21 cellular contexts compared by ENCODE assay signal in the genomic region with DNA sequence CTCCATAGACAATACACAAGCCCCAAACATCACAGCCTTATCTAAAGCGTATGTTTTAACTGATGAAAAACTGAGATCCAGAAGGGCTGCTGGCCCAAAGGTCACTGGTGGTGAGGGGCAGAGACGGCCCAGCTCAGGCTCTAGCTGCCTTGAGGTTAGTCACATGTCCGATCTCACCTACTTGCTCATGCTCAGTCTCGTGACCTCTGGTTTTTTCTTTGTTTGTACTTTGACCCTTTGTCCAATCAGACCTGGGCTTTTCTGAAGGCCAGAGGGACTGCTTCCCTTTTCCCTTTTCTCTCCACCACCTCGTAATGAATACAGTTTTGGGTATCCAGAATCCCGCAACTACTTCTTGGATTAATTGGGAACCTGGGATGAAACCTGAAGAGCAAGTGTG. TPM values are rescaled to one million over a fixed set of nuclear protein-coding genes. Genes with fewer than 3 reads are reported as not detected.
"Had no signal": no experiment of that assay in that cellular context is flagged by ENCODE, and none has a peak within 500 bp of the region (broad histone marks: within the 10 kb centered on the region; RNA-seq: fewer than 3 reads in every experiment).

No MANE protein-coding gene starts in this region.

- DNase-seq: effector memory CD4-positive, alpha-beta T cell; esophagus squamous epithelium; foreskin keratinocyte; head of caudate nucleus; hippocampal formation; kidney glomerular epithelial cell; mammary epithelial cell; naive thymus-derived CD8-positive, alpha-beta T cell; nucleus accumbens; ovary; stimulated activated CD4-positive, alpha-beta T cell treated with anti-CD3 and anti-CD28 coated beads, Interleukin-4, amount 100 ng/mL, for 1 hour; stimulated activated CD8-positive, alpha-beta memory T cell treated with anti-CD3 and anti-CD28 coated beads, Interleukin-4, amount 100 ng/mL, for 48 hours; upper lobe of right lung had no signal

- ATAC-seq: foreskin keratinocyte; naive thymus-derived CD8-positive, alpha-beta T cell; stimulated activated effector memory CD8-positive, alpha-beta T cell treated with anti-CD3 and anti-CD28 coated beads, Interleukin-12 subunit alpha, Interleukin-12 subunit beta, amount 100 ng/mL, for 72 hours; upper lobe of right lung had no signal

- H3K36me3 Mint-ChIP-seq: naive thymus-derived CD8-positive, alpha-beta T cell; stimulated activated effector memory CD8-positive, alpha-beta T cell treated with anti-CD3 and anti-CD28 coated beads, Interleukin-12 subunit alpha, Interleukin-12 subunit beta, amount 100 ng/mL, for 72 hours had no signal

- H3K9me3 Mint-ChIP-seq: naive thymus-derived CD8-positive, alpha-beta T cell; stimulated activated effector memory CD8-positive, alpha-beta T cell treated with anti-CD3 and anti-CD28 coated beads, Interleukin-12 subunit alpha, Interleukin-12 subunit beta, amount 100 ng/mL, for 72 hours; stimulated activated naive CD8-positive, alpha-beta T cell treated with anti-CD3 and anti-CD28 coated beads, Interleukin-15, Interleukin-2, amounts not matched to agents 100 ng/mL and 50 ng/mL, for 24 hours had no signal

- H3K27me3 Mint-ChIP-seq: naive thymus-derived CD8-positive, alpha-beta T cell; stimulated activated naive CD8-positive, alpha-beta T cell treated with anti-CD3 and anti-CD28 coated beads, Interleukin-15, Interleukin-2, amounts not matched to agents 100 ng/mL and 50 ng/mL, for 24 hours had no signal

- H3K4me3 Mint-ChIP-seq: naive thymus-derived CD8-positive, alpha-beta T cell; stimulated activated effector memory CD8-positive, alpha-beta T cell treated with anti-CD3 and anti-CD28 coated beads, Interleukin-12 subunit alpha, Interleukin-12 subunit beta, amount 100 ng/mL, for 72 hours; stimulated activated naive CD8-positive, alpha-beta T cell treated with anti-CD3 and anti-CD28 coated beads, Interleukin-15, Interleukin-2, amounts not matched to agents 100 ng/mL and 50 ng/mL, for 24 hours had no signal

- H3K27ac Mint-ChIP-seq: naive thymus-derived CD8-positive, alpha-beta T cell; stimulated activated effector memory CD8-positive, alpha-beta T cell treated with anti-CD3 and anti-CD28 coated beads, Interleukin-12 subunit alpha, Interleukin-12 subunit beta, amount 100 ng/mL, for 72 hours; stimulated activated naive CD8-positive, alpha-beta T cell treated with anti-CD3 and anti-CD28 coated beads, Interleukin-15, Interleukin-2, amounts not matched to agents 100 ng/mL and 50 ng/mL, for 24 hours had no signal

RNA-seq across cellular contexts. Expression of gene MMP20, which starts 28.6 kb away (rescaled TPM):
- total RNA-seq: esophagus squamous epithelium; foreskin keratinocyte; lower leg skin; mammary epithelial cell; mesenteric fat pad; naive thymus-derived CD8-positive, alpha-beta T cell; ovary; posterior vena cava; right atrium auricular region; temporal lobe; tibial nerve; upper lobe of right lung had no signal
